17 cellular contexts compared by ENCODE assay signal in the genomic region with DNA sequence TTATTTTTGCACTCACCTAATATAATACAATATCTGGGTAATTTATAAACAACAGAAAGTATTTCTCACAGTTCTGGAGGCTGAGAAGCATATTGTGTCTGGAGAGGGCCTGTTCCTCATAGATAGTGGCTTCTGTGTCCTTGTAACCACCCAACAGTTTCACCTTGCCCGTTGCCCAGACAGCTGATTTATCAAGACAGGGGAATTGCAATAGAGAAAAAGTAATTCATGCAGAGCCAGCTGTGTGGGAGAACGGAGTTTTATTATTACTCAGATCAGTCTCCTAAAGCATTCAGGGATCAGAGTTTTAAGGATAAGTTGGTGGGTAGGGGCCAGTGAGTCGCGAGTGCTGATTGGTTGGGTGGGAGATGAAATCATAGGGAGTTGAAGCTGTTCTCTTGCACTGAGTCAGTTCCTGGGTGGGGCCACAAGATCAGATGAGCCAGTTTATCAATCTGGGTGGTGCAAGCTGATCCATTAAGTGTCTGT. TPM values are rescaled to one million over a fixed set of nuclear protein-coding genes. Genes with fewer than 3 reads are reported as not detected.
A peak's percentile ranks its signal among the peaks of the same experiment; 100 is the strongest.
DNase-seq lines count a peak whose midpoint lies in the region; ATAC-seq and TF ChIP-seq lines count a peak whose summit lies in the region.
"Had no signal": no experiment of that assay in that cellular context is flagged by ENCODE, and none has a peak within 500 bp of the region (broad histone marks: within the 10 kb centered on the region; RNA-seq: fewer than 3 reads in every experiment).

No MANE protein-coding gene starts in this region.

- CTCF ChIA-PET in activated naive CD4-positive, alpha-beta T cell treated with anti-CD3 and anti-CD28 coated beads, Interleukin-2, amount 10 ng/mL, durations not matched to agents 7 days and 5 days (lab: Charles Lee): no interaction called here

- no peaks in the 10 kb centered on the region for H3K36me3 Mint-ChIP-seq in activated naive CD4-positive, alpha-beta T cell treated with anti-CD3 and anti-CD28 coated beads, Interleukin-2, amount 10 ng/mL, durations not matched to agents 7 days and 5 days

- H3K4me3 ChIP-seq in body of pancreas: no peak overlapping the region
- H3K4me3 ChIP-seq: SJCRH30, spleen had no signal

- intact Hi-C loops in body of pancreas (cut with DNase I): no loop called here

- peaks cover 36% of the 10 kb centered on the region for H3K4me1 ChIP-seq in foreskin keratinocyte
- no peaks in the 10 kb centered on the region for H3K4me1 ChIP-seq in body of pancreas

- no peaks in the 10 kb centered on the region for H3K9me3 ChIP-seq in body of pancreas

- peaks cover 15% of the 10 kb centered on the region for H3K9me3 Mint-ChIP-seq in activated naive CD4-positive, alpha-beta T cell treated with anti-CD3 and anti-CD28 coated beads, Interleukin-2, amount 10 ng/mL, durations not matched to agents 7 days and 5 days

- H3K27me3 Mint-ChIP-seq in activated naive CD4-positive, alpha-beta T cell treated with anti-CD3 and anti-CD28 coated beads, Interleukin-2, amount 10 ng/mL, durations not matched to agents 7 days and 5 days: peaks cover 21% of the 10 kb centered on the region

- H3K27me3 ChIP-seq in foreskin keratinocyte (no peaks in the 10 kb centered on the region), body of pancreas (no peaks in the 10 kb centered on the region)
- H3K27me3 ChIP-seq: SJCRH30, spleen had no signal

- H3K27ac ChIP-seq in foreskin keratinocyte (peak overlapping the region; percentile 12), body of pancreas (no peak overlapping the region)
- H3K27ac ChIP-seq: SJCRH30, spleen had no signal

- peaks cover 47% of the 10 kb centered on the region for H3K4me1 Mint-ChIP-seq in activated naive CD4-positive, alpha-beta T cell treated with anti-CD3 and anti-CD28 coated beads, Interleukin-2, amount 10 ng/mL, durations not matched to agents 7 days and 5 days

- WGBS in body of pancreas, 2 donors: 57 to 64% methylated on average over 4 of the region's 4 CpGs

- ATAC-seq in foreskin keratinocyte (peak; percentile 66), GM18868 (IDR thresholded peaks at IDR 0.05; ENCODE audit: unreplicated experiment) (no peak), body of pancreas (no peak)
- ATAC-seq: activated CD4-positive, CD25-positive, alpha-beta regulatory T cell treated with anti-CD3 and anti-CD28 coated beads, Interleukin-2, amount 50 U/mL, for 24 hours had no signal

- DNase-seq in ELR (ENCODE audit: low read depth) (peak; percentile 80), M059J (ENCODE audit: low read depth) (peak; percentile 49), foreskin keratinocyte (peak; percentile 44 to 78), HPDE6-E6E7 (ENCODE audit: extremely low spot score) (no peak), NCI-H2029 treated with DMSO at 0.1 percent for 48 hours (lab: John Stamatoyannopoulos, UW) (no peak), body of pancreas (no peak)
- peak; percentile 31 for DNase-seq in activated naive CD4-positive, alpha-beta T cell treated with anti-CD3 and anti-CD28 coated beads, Interleukin-2, amount 10 ng/mL, durations not matched to agents 7 days and 5 days
- DNase-seq: anterior cingulate cortex; COR-L47; MM.1S; NCI-H446 treated with DMSO at 0.1 percent for 48 hours; SJCRH30; spleen; stimulated activated naive CD4-positive, alpha-beta T cell had no signal

- no peaks in the 10 kb centered on the region for H3K36me3 ChIP-seq in body of pancreas (replicated peaks in 1 of 2; ENCODE audit: insufficient read depth in 1 of 2, low read depth in 2 of 2)
- H3K36me3 ChIP-seq: SJCRH30, spleen had no signal

- H3K4me3 Mint-ChIP-seq in activated naive CD4-positive, alpha-beta T cell treated with anti-CD3 and anti-CD28 coated beads, Interleukin-2, amount 10 ng/mL, durations not matched to agents 7 days and 5 days: no peak overlapping the region
- H3K4me3 Mint-ChIP-seq: nephron had no signal

- no peak for TF ChIP-seq CTCF in foreskin keratinocyte (conservative IDR thresholded peaks at IDR 0.05)
- no peak for TF ChIP-seq CTCF in body of pancreas (IDR thresholded peaks at IDR 0.05)

- no peak overlapping the region for H3K27ac Mint-ChIP-seq in activated naive CD4-positive, alpha-beta T cell treated with anti-CD3 and anti-CD28 coated beads, Interleukin-2, amount 10 ng/mL, durations not matched to agents 7 days and 5 days
- H3K27ac Mint-ChIP-seq: nephron had no signal

- TF ChIP-seq POLR2A in body of pancreas (IDR thresholded peaks at IDR 0.05): no peak

RNA-seq across cellular contexts. Expression of a gene that starts 34.0 kb away (rescaled TPM):
- total RNA-seq in M059J (2014; rRNA removed; shearing (Covaris generic)): 8.5 and 11.5 TPM in 2 replicates
- 17.2 and 23.6 TPM in 2 replicates for total RNA-seq in foreskin keratinocyte
- 15.2 and 19.7 TPM in 2 replicates for polyA plus RNA-seq in foreskin keratinocyte
- total RNA-seq in body of pancreas: 10 to 100 TPM; 12.5 to 30.3 TPM

Comparison
In these comparisons a context has a peak if more than half of its experiments do, and no peak if none do; other contexts are left out.
1. DNase-seq: peak in ELR (single experiment), M059J (single experiment), activated naive CD4-positive, alpha-beta T cell treated with anti-CD3 and anti-CD28 coated beads, Interleukin-2, amount 10 ng/mL, durations not matched to agents 7 days and 5 days (single experiment) and foreskin keratinocyte (2 of 2); none in HPDE6-E6E7 (single experiment), NCI-H2029 treated with DMSO at 0.1 percent for 48 hours (single experiment) and body of pancreas (0 of 4).